ENCODE assay signal across 1 cellular context in the genomic region with DNA sequence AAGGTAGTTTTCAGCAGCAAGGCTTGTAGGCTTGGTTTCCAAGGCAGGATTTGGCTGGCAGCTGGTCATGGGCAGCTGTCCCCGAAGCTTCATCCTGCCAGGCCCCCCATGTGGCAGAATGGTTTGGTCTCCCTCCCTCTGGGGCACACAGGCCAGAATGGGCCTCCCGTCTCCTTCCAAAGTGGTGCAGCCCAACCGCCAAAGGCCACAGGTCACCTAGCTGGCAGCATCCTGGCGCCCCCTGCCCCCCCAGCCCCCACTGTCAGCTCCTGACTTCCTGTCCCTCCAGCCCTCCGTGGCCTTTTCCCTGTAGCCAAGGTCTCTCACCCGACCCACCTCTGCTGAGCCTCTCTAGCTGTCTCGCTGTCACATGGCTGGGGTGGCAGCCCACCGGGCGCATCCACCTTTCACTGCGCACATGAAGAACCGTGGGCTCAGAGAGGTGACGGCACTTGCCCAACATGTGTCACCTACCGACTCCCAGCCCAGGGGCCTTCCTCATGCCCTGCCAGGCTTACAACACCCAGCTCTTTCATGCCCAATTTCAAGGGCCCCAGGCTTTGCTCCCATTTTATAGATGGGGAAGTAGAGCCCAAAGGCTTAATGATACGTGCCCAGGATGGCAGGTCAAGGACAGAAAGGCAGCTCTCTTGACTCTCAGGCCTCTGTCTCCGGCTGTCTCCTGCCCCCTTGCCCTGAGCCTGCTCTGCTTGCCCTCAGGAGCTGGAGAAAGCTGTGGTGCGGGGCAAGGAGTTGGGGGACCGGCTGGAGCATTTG.
TF ChIP-seq lines count a peak whose summit lies in the region.

No MANE protein-coding gene starts in this region.

TF ChIP-seq in H1, 55 proteins besides CTCF, POLR2A, EP300 and RAD21:
- TF ChIP-seq SP4 (IDR thresholded peaks at IDR 0.05; ENCODE audit: low read length): no peak
- no peak for TF ChIP-seq HDAC6 (IDR thresholded peaks at IDR 0.05; ENCODE audit: low read depth, low read length)
- TF ChIP-seq CEBPB (IDR thresholded peaks at IDR 0.05; ENCODE audit: low read depth, low read length): no peak
- TF ChIP-seq, protein P1, sequence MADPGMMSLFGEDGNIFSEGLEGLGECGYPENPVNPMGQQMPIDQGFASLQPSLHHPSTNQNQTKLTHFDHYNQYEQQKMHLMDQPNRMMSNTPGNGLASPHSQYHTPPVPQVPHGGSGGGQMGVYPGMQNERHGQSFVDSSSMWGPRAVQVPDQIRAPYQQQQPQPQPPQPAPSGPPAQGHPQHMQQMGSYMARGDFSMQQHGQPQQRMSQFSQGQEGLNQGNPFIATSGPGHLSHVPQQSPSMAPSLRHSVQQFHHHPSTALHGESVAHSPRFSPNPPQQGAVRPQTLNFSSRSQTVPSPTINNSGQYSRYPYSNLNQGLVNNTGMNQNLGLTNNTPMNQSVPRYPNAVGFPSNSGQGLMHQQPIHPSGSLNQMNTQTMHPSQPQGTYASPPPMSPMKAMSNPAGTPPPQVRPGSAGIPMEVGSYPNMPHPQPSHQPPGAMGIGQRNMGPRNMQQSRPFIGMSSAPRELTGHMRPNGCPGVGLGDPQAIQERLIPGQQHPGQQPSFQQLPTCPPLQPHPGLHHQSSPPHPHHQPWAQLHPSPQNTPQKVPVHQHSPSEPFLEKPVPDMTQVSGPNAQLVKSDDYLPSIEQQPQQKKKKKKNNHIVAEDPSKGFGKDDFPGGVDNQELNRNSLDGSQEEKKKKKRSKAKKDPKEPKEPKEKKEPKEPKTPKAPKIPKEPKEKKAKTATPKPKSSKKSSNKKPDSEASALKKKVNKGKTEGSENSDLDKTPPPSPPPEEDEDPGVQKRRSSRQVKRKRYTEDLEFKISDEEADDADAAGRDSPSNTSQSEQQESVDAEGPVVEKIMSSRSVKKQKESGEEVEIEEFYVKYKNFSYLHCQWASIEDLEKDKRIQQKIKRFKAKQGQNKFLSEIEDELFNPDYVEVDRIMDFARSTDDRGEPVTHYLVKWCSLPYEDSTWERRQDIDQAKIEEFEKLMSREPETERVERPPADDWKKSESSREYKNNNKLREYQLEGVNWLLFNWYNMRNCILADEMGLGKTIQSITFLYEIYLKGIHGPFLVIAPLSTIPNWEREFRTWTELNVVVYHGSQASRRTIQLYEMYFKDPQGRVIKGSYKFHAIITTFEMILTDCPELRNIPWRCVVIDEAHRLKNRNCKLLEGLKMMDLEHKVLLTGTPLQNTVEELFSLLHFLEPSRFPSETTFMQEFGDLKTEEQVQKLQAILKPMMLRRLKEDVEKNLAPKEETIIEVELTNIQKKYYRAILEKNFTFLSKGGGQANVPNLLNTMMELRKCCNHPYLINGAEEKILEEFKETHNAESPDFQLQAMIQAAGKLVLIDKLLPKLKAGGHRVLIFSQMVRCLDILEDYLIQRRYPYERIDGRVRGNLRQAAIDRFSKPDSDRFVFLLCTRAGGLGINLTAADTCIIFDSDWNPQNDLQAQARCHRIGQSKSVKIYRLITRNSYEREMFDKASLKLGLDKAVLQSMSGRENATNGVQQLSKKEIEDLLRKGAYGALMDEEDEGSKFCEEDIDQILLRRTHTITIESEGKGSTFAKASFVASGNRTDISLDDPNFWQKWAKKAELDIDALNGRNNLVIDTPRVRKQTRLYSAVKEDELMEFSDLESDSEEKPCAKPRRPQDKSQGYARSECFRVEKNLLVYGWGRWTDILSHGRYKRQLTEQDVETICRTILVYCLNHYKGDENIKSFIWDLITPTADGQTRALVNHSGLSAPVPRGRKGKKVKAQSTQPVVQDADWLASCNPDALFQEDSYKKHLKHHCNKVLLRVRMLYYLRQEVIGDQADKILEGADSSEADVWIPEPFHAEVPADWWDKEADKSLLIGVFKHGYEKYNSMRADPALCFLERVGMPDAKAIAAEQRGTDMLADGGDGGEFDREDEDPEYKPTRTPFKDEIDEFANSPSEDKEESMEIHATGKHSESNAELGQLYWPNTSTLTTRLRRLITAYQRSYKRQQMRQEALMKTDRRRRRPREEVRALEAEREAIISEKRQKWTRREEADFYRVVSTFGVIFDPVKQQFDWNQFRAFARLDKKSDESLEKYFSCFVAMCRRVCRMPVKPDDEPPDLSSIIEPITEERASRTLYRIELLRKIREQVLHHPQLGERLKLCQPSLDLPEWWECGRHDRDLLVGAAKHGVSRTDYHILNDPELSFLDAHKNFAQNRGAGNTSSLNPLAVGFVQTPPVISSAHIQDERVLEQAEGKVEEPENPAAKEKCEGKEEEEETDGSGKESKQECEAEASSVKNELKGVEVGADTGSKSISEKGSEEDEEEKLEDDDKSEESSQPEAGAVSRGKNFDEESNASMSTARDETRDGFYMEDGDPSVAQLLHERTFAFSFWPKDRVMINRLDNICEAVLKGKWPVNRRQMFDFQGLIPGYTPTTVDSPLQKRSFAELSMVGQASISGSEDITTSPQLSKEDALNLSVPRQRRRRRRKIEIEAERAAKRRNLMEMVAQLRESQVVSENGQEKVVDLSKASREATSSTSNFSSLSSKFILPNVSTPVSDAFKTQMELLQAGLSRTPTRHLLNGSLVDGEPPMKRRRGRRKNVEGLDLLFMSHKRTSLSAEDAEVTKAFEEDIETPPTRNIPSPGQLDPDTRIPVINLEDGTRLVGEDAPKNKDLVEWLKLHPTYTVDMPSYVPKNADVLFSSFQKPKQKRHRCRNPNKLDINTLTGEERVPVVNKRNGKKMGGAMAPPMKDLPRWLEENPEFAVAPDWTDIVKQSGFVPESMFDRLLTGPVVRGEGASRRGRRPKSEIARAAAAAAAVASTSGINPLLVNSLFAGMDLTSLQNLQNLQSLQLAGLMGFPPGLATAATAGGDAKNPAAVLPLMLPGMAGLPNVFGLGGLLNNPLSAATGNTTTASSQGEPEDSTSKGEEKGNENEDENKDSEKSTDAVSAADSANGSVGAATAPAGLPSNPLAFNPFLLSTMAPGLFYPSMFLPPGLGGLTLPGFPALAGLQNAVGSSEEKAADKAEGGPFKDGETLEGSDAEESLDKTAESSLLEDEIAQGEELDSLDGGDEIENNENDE (IDR thresholded peaks at IDR 0.05; ENCODE audit: insufficient replicate concordance, low read length): no peak
- no peak for TF ChIP-seq CTBP2 (IDR thresholded peaks at IDR 0.05; ENCODE audit: borderline replicate concordance, insufficient read depth, insufficient read length, low read length)
- TF ChIP-seq GTF2F1 (IDR thresholded peaks at IDR 0.05; ENCODE audit: borderline replicate concordance, low read depth, low read length): no peak
- TF ChIP-seq KDM1A (IDR thresholded peaks at IDR 0.05; ENCODE audit: borderline replicate concordance, low read length): no peak
- no peak for TF ChIP-seq SP1 (IDR thresholded peaks at IDR 0.05; ENCODE audit: low read depth, low read length)
- TF ChIP-seq ZNF274 (IDR thresholded peaks at IDR 0.05; ENCODE audit: borderline replicate concordance, extremely low read depth, low read length): no peak
- TF ChIP-seq CBX8 (IDR thresholded peaks at IDR 0.05; ENCODE audit: borderline replicate concordance, low read depth, low read length): no peak
- TF ChIP-seq, protein P2, sequence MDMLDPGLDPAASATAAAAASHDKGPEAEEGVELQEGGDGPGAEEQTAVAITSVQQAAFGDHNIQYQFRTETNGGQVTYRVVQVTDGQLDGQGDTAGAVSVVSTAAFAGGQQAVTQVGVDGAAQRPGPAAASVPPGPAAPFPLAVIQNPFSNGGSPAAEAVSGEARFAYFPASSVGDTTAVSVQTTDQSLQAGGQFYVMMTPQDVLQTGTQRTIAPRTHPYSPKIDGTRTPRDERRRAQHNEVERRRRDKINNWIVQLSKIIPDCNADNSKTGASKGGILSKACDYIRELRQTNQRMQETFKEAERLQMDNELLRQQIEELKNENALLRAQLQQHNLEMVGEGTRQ (IDR thresholded peaks at IDR 0.05; ENCODE audit: low read length): no peak
- TF ChIP-seq TAF1 (IDR thresholded peaks at IDR 0.05; ENCODE audit: low read depth, low read length): no peak
- TF ChIP-seq RNF2 (IDR thresholded peaks at IDR 0.05; ENCODE audit: borderline replicate concordance, low read depth, low read length, missing control alignments, poor library complexity, severe bottlenecking): no peak
- TF ChIP-seq, protein P3, sequence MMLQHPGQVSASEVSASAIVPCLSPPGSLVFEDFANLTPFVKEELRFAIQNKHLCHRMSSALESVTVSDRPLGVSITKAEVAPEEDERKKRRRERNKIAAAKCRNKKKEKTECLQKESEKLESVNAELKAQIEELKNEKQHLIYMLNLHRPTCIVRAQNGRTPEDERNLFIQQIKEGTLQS (IDR thresholded peaks at IDR 0.05; ENCODE audit: insufficient read depth, low read depth, low read length): no peak
- no peak for TF ChIP-seq MAFK (IDR thresholded peaks at IDR 0.05; ENCODE audit: low read depth, low read length)
- no peak for TF ChIP-seq ASH2L (IDR thresholded peaks at IDR 0.05; ENCODE audit: low read length)
- no peak for TF ChIP-seq KDM4A (IDR thresholded peaks at IDR 0.05; ENCODE audit: low read depth, low read length, severe bottlenecking)
- TF ChIP-seq CREB1 (IDR thresholded peaks at IDR 0.05): no peak
TF ChIP-seq in H1: peak in this region for 0.
